Comparison of ENCODE assay signal across 28 cellular contexts in the genomic region with DNA sequence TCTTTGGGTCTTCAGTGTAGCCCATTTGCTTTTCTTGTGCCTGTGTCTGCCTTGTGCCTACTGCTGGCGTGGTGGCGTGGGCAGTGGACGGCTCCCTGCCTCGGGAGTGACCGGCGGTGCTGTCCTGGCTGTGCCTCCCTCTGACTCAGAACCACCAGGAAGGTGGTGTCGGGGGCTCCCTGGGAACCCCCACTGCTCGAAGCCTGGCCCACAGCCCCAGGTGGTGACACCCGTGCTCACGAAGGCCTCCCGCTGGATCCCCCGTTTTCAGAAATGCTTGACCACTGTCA. TPM values are rescaled to one million over a fixed set of nuclear protein-coding genes. Genes with fewer than 3 reads are reported as not detected.
"Had no signal": no experiment of that assay in that cellular context is flagged by ENCODE, and none has a peak within 500 bp of the region (broad histone marks: within the 10 kb centered on the region; RNA-seq: fewer than 3 reads in every experiment).

No MANE protein-coding gene starts in this region.

- H3K4me3 Mint-ChIP-seq: activated CD8-positive, alpha-beta T cell treated with anti-CD3 and anti-CD28 coated beads, Interleukin-2, amount 10 ng/mL, durations not matched to agents 7 days and 5 days; activated naive CD4-positive, alpha-beta T cell treated with anti-CD3 and anti-CD28 coated beads, Interleukin-2, amount 50 U/mL, for 24 hours; WTC11 had no signal

- H3K27ac Mint-ChIP-seq: activated CD8-positive, alpha-beta T cell treated with anti-CD3 and anti-CD28 coated beads, Interleukin-2, amount 10 ng/mL, durations not matched to agents 7 days and 5 days; activated naive CD4-positive, alpha-beta T cell treated with anti-CD3 and anti-CD28 coated beads, Interleukin-2, amount 50 U/mL, for 24 hours; T-helper 17 cell; WTC11 had no signal

- H3K27ac ChIP-seq: SJSA1 had no signal

- H3K9me3 ChIP-seq: body of pancreas, Peyer's patch, SJSA1 had no signal

- ATAC-seq: activated CD8-positive, alpha-beta T cell treated with anti-CD3 and anti-CD28 coated beads, Interleukin-2, amount 10 ng/mL, durations not matched to agents 7 days and 5 days; body of pancreas; T-helper 17 cell; WTC11 had no signal

- H3K9me3 Mint-ChIP-seq: activated naive CD4-positive, alpha-beta T cell treated with anti-CD3 and anti-CD28 coated beads, Interleukin-2, amount 50 U/mL, for 24 hours; WTC11 had no signal

- H3K4me3 ChIP-seq: body of pancreas, Peyer's patch, SJSA1 had no signal

- H3K27me3 ChIP-seq: body of pancreas, Peyer's patch, SJSA1 had no signal

- DNase-seq: activated CD4-positive, alpha-beta T cell treated with anti-CD3 and anti-CD28 coated beads for 48 hours; activated CD4-positive, alpha-beta T cell treated with anti-CD3 and anti-CD28 coated beads, Interleukin-2, amount 50 U/mL, for 4 hours; activated CD4-positive, CD25-positive, alpha-beta regulatory T cell treated with anti-CD3 and anti-CD28 coated beads, Interleukin-2, amount 50 U/mL, for 72 hours; activated CD8-positive, alpha-beta memory T cell treated with anti-CD3 and anti-CD28 coated beads, Interleukin-2, amount 50 U/mL, for 48 hours; activated CD8-positive, alpha-beta T cell treated with anti-CD3 and anti-CD28 coated beads, Interleukin-2, amount 10 ng/mL, durations not matched to agents 7 days and 5 days; activated naive CD4-positive, alpha-beta T cell; activated T-cell treated with anti-CD3 and anti-CD28 coated beads, Interleukin-2, amount 50 U/mL, for 1 hour; aorta; central memory CD4-positive, alpha-beta T cell; Kasumi-1; KBM-7; NCI-H1105 treated with DMSO at 0.1 percent for 48 hours; NCI-H1930; NCI-H2171; NCI-H2227 treated with DMSO at 0.1 percent for 48 hours; NCI-H526; NCI-H82; OCI-M1; SHP77; T-helper 17 cell; T-helper 9 cell had no signal

RNA-seq across cellular contexts. Expression of gene JSRP1, which starts 12.2 kb away (rescaled TPM):
- total RNA-seq: activated CD8-positive, alpha-beta T cell treated with anti-CD3 and anti-CD28 coated beads, Interleukin-2, amount 10 ng/mL, durations not matched to agents 7 days and 5 days; body of pancreas; bronchial epithelial cell; NCI-H460; Peyer's patch; SJSA1 had no signal

RNA-seq across cellular contexts. Expression of gene PEAK3, which starts 37.9 kb away (rescaled TPM):
- total RNA-seq: bronchial epithelial cell, NCI-H460, SJSA1, T-helper 17 cell, WTC11 had no signal
